14 cellular contexts compared by ENCODE assay signal in the genomic region with DNA sequence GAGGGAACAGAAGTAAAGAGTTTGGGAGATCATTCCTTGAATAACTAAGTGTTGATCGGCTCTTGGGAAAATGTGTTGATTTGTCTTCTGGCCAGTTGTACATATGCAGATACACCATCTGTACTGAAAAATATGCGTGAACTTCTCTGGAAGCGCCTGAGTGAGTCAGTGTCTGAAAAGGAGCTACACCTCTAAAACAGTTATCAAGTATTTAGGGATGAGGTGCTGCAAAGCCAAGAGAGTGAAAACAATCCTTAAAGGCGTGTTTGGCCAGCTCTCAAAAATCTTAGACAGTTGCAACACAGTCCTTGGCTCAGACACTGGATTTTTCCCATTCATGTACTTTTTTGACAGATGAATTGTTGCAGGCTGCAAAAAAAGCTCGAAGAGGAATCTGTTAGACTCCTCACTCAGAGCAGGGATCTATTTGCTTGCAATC.
DNase-seq lines count a peak whose midpoint lies in the region; ATAC-seq, FAIRE-seq and TF ChIP-seq lines count a peak whose summit lies in the region.
"Had no signal": no experiment of that assay in that cellular context is flagged by ENCODE, and none has a peak within 500 bp of the region (broad histone marks: within the 10 kb centered on the region; RNA-seq: fewer than 3 reads in every experiment).

No MANE protein-coding gene starts in this region.

- H3K9me3 ChIP-seq in GM23248 (ENCODE audit: low read depth), result no peaks in the 10 kb centered on the region
- H3K9me3 ChIP-seq in stomach, result no peaks in the 10 kb centered on the region
- H3K9me3 ChIP-seq in CD4-positive, alpha-beta memory T cell (ENCODE audit: control insufficient read depth in 1 of 2, low read length in 2 of 2), result no peaks in the 10 kb centered on the region
- H3K9me3 ChIP-seq: Caco-2 had no signal

- H4K20me1 ChIP-seq in GM23248 (ENCODE audit: insufficient read depth), result no peaks in the 10 kb centered on the region

- ATAC-seq in left lobe of liver (peak; percentile 47), natural killer cell (no peak)
- ATAC-seq: stimulated activated naive CD8-positive, alpha-beta T cell treated with anti-CD3 and anti-CD28 coated beads, Interleukin-15, amount 100 ng/mL, for 72 hours had no signal

- H3K36me3 Mint-ChIP-seq in natural killer cell, result no peaks in the 10 kb centered on the region
- H3K36me3 Mint-ChIP-seq in CD4-positive, alpha-beta memory T cell, result no peaks in the 10 kb centered on the region

- DNase-seq in GM23248 (peak; percentile 82), left lobe of liver (ENCODE audit: low spot score) (no peak), stomach (no peak), natural killer cell (no peak), NCI-H524 treated with DMSO at 0.1 percent for 48 hours (lab: John Stamatoyannopoulos, UW) (no peak), GM19238 (ENCODE audit: insufficient read length, low spot score) (no peak)
- DNase-seq in CD4-positive, alpha-beta memory T cell, result no peak
- DNase-seq: activated CD4-positive, CD25-positive, alpha-beta regulatory T cell; Caco-2; NCI-H510A treated with DMSO at 0.1 percent for 48 hours; stimulated activated naive CD8-positive, alpha-beta T cell treated with anti-CD3 and anti-CD28 coated beads, Interleukin-15, amount 100 ng/mL, for 72 hours had no signal

- H3K27ac Mint-ChIP-seq in natural killer cell, result no peak overlapping the region
- H3K27ac Mint-ChIP-seq in CD4-positive, alpha-beta memory T cell, result no peak overlapping the region
- H3K27ac Mint-ChIP-seq: activated T-helper 2 cell treated with anti-CD3 and anti-CD28 coated beads, Interferon-gamma antibody, Interleukin-2, Interleukin-4, amounts not matched to agents 10 μg/mL and 5 μg/mL and 100 μg/mL, durations not matched to agents 14 hours and 24 hours and 36 hours; stimulated activated naive CD8-positive, alpha-beta T cell treated with anti-CD3 and anti-CD28 coated beads, Interleukin-15, amount 100 ng/mL, for 72 hours had no signal

- in situ Hi-C loops in GM23248 (cut with MboI), result no loop called here

- H3K4me1 Mint-ChIP-seq in natural killer cell, result no peaks in the 10 kb centered on the region
- H3K4me1 Mint-ChIP-seq in CD4-positive, alpha-beta memory T cell, result no peaks in the 10 kb centered on the region
- H3K4me1 Mint-ChIP-seq: stimulated activated naive CD8-positive, alpha-beta T cell treated with anti-CD3 and anti-CD28 coated beads, Interleukin-15, amount 100 ng/mL, for 72 hours had no signal

- no peaks in the 10 kb centered on the region for H3K36me3 ChIP-seq in GM23248 (ENCODE audit: low read depth)
- no peaks in the 10 kb centered on the region for H3K36me3 ChIP-seq in stomach
- no peaks in the 10 kb centered on the region for H3K36me3 ChIP-seq in CD4-positive, alpha-beta memory T cell (ENCODE audit: insufficient read depth, low read length)

- H3K79me2 ChIP-seq in GM23248 (ENCODE audit: insufficient read depth), result no peaks in the 10 kb centered on the region

- H2AFZ ChIP-seq in GM23248, result 0 out of 2 replicates have a peak overlapping the region, but pooled peaks have one; percentile 2

- H3K4me3 Mint-ChIP-seq in natural killer cell, result no peak overlapping the region
- no peak overlapping the region for H3K4me3 Mint-ChIP-seq in CD4-positive, alpha-beta memory T cell
- H3K4me3 Mint-ChIP-seq: stimulated activated naive CD8-positive, alpha-beta T cell treated with anti-CD3 and anti-CD28 coated beads, Interleukin-15, amount 100 ng/mL, for 72 hours had no signal

- WGBS in GM23248 (ENCODE audit: low coverage in 1 of 2, low lambda C conversion rate in 2 of 2, missing lambda C conversion rate in 2 of 2), 2 experiments, result 0 to 1% methylated on average over 5 of the region's 5 CpGs
- WGBS in stomach, 5 donors, result 53 to 66% (median 59%) methylated on average over 5 of the region's 5 CpGs

- TF ChIP-seq CTCF in stomach (IDR thresholded peaks at IDR 0.05) (no peak), natural killer cell (IDR thresholded peaks at IDR 0.05) (no peak)

- peaks cover 27% of the 10 kb centered on the region for H3F3A ChIP-seq in GM23248 (ENCODE audit: insufficient read depth)

- peaks cover 0 to 2% of the 10 kb centered on the region in 2 donors for H3K9me3 Mint-ChIP-seq in natural killer cell
- H3K9me3 Mint-ChIP-seq in CD4-positive, alpha-beta memory T cell, result peaks cover 0 to 7% (median 0%) of the 10 kb centered on the region in 8 donors
- H3K9me3 Mint-ChIP-seq: activated T-helper 2 cell treated with anti-CD3 and anti-CD28 coated beads, Interferon-gamma antibody, Interleukin-2, Interleukin-4, amounts not matched to agents 10 μg/mL and 5 μg/mL and 100 μg/mL, durations not matched to agents 14 hours and 24 hours and 36 hours had no signal

- peak; percentile 70 for FAIRE-seq in endometrium (lab: Jason Lieb, UNC)
- FAIRE-seq: colon had no signal

- POLR2A ChIA-PET in CD4-positive, alpha-beta memory T cell (lab: Charles Lee; ENCODE audit: partially characterized antibody), result no interaction called here

- H3K9me2 ChIP-seq in GM23248 (ENCODE audit: insufficient read depth), result no peaks in the 10 kb centered on the region

- H3K4me1 ChIP-seq in GM23248 (ENCODE audit: insufficient read depth), result peaks cover 37% of the 10 kb centered on the region
- peaks cover 4 to 32% (median 15%) of the 10 kb centered on the region in 4 donors for H3K4me1 ChIP-seq in stomach
- H3K4me1 ChIP-seq in CD4-positive, alpha-beta memory T cell (ENCODE audit: insufficient read depth, low read length), result no peaks in the 10 kb centered on the region
- H3K4me1 ChIP-seq: Caco-2 had no signal

- H3K4me2 ChIP-seq in GM23248 (ENCODE audit: unreplicated experiment), result peak overlapping the region; percentile 80

- H3K27me3 ChIP-seq in GM23248 (replicated peaks; ENCODE audit: insufficient read depth) (no peaks in the 10 kb centered on the region), stomach (no peaks in the 10 kb centered on the region)
- H3K27me3 ChIP-seq in CD4-positive, alpha-beta memory T cell (ENCODE audit: insufficient read depth, low read length), result no peaks in the 10 kb centered on the region

- CTCF ChIA-PET in CD4-positive, alpha-beta memory T cell (lab: Charles Lee; ENCODE audit: partially characterized antibody), result no interaction called here

- no peak overlapping the region for H3K9ac ChIP-seq in GM23248

- TF ChIP-seq EP300 in stomach (IDR thresholded peaks at IDR 0.05), result no peak

- TF ChIP-seq POLR2A in stomach (IDR thresholded peaks at IDR 0.05), result no peak

- H3K4me3 ChIP-seq in GM23248 (peak overlapping the region; percentile 45), stomach (no peak overlapping the region)
- no peak overlapping the region for H3K4me3 ChIP-seq in CD4-positive, alpha-beta memory T cell (ENCODE audit: low read length in 2 of 2)

- H3K27ac ChIP-seq in GM23248 (peak overlapping the region; percentile 50), stomach (peak overlapping the region in 4 of 5 donors; percentile 12 to 74 (median 55))
- no peak overlapping the region for H3K27ac ChIP-seq in CD4-positive, alpha-beta memory T cell (ENCODE audit: low read depth, low read length)

- H3K27me3 Mint-ChIP-seq in natural killer cell (ENCODE audit: low read depth in 2 of 2), result peaks cover 7 to 13% of the 10 kb centered on the region in 2 donors
- peaks cover 8 to 13% of the 10 kb centered on the region in 2 donors for H3K27me3 Mint-ChIP-seq in CD4-positive, alpha-beta memory T cell

- intact Hi-C loops in stomach (cut with DNase I; ENCODE audit: low total_unique reads) (no loop called here), natural killer cell (cut with micrococcal nuclease) (no loop called here)
- intact Hi-C loops in CD4-positive, alpha-beta memory T cell (cut with micrococcal nuclease), result no loop called here
